Comparison of ENCODE assay signal across 22 cellular contexts in genomic region chrX:139647597-139647996, GRCh38.
A peak's percentile ranks its signal among the peaks of the same experiment; 100 is the strongest.
DNase-seq lines count a peak whose midpoint lies in the region; ATAC-seq and TF ChIP-seq lines count a peak whose summit lies in the region.
"Had no signal": no experiment of that assay in that cellular context is flagged by ENCODE, and none has a peak within 500 bp of the region (broad histone marks: within the 10 kb centered on the region; RNA-seq: fewer than 3 reads in every experiment).

No MANE protein-coding gene starts in this region.

- no peak overlapping the region for H2BK5ac ChIP-seq in neuronal stem cell (ENCODE audit: low read length)

- H2BK15ac ChIP-seq in neuronal stem cell (ENCODE audit: low read length): no peak overlapping the region

- H3K27ac ChIP-seq in neuronal stem cell (replicated peaks; ENCODE audit: low read length) (no peak overlapping the region), heart right ventricle (no peak overlapping the region)
- H3K27ac ChIP-seq: pancreas, vagina had no signal

- H3K4me1 ChIP-seq in neuronal stem cell (ENCODE audit: control insufficient read depth in 2 of 2, insufficient read depth in 1 of 2, low read depth in 1 of 2, low read length in 2 of 2) (no peaks in the 10 kb centered on the region), heart right ventricle (no peaks in the 10 kb centered on the region)
- H3K4me1 ChIP-seq: pancreas had no signal

- intact Hi-C loops in heart right ventricle (cut with DNase I): no loop called here
- intact Hi-C loops in left colon (cut with DNase I, micrococcal nuclease): no loop called here

- peak; percentile 10 for DNase-seq in GM13976 (ENCODE audit: low spot score)
- no peak for DNase-seq in neuronal stem cell (ENCODE audit: low spot score)
- no peak for DNase-seq in medulla oblongata (ENCODE audit: extremely low spot score)
- no peak for DNase-seq in heart right ventricle
- DNase-seq in left colon: no peak
- DNase-seq: activated effector memory CD4-positive, alpha-beta T cell treated with Interleukin-2 at 50 U/mL for 16 hours; caudate nucleus; CD4-positive, alpha-beta T cell; DMS53; effector CD4-positive, alpha-beta T cell; glutamatergic neuron; H7; naive B cell; NCI-H1092 treated with DMSO at 0.1 percent for 48 hours; NCI-H82; pancreas; stimulated activated CD4-positive, alpha-beta T cell treated with anti-CD3 and anti-CD28 coated beads, Interleukin-2, amount 100 ng/mL, for 48 hours had no signal

- no peak overlapping the region for H2BK120ac ChIP-seq in neuronal stem cell (ENCODE audit: low read depth, low read length)

- H3K9me3 ChIP-seq in neuronal stem cell (replicated peaks in 1 of 2; ENCODE audit: control insufficient read depth in 2 of 2, insufficient read depth in 1 of 2, low read depth in 1 of 2, low read length in 2 of 2): no peaks in the 10 kb centered on the region
- no peaks in the 10 kb centered on the region for H3K9me3 ChIP-seq in heart right ventricle
- H3K9me3 ChIP-seq: pancreas, vagina had no signal

- H2AFZ ChIP-seq in neuronal stem cell (ENCODE audit: low read length): no peak overlapping the region

- no peaks in the 10 kb centered on the region for H3K79me1 ChIP-seq in neuronal stem cell (ENCODE audit: low read depth, low read length)

- H3K14ac ChIP-seq in neuronal stem cell (ENCODE audit: low read length): no peak overlapping the region

- H3K9ac ChIP-seq in neuronal stem cell (ENCODE audit: low read depth, low read length, poor library complexity): no peak overlapping the region

- no peak overlapping the region for H3K4me3 ChIP-seq in neuronal stem cell (ENCODE audit: low read length in 2 of 2)
- no peak overlapping the region for H3K4me3 ChIP-seq in heart right ventricle
- H3K4me3 ChIP-seq: pancreas, vagina had no signal

- no CpG with 5 or more reads among the region's 3 CpGs for WGBS in neuronal stem cell (ENCODE audit: extremely low coverage in 2 of 2, insufficient read length in 2 of 2, insufficient replicate concordance in 1 of 2), 2 donors
- WGBS in heart right ventricle, 2 donors: 82 to 87% methylated on average over 3 of the region's 3 CpGs

- no peak overlapping the region for H4K91ac ChIP-seq in neuronal stem cell (ENCODE audit: low read depth, low read length, poor library complexity)

- ATAC-seq in GM19023 (IDR thresholded peaks at IDR 0.05; ENCODE audit: unreplicated experiment) (peak; percentile 89), GM21619 (IDR thresholded peaks at IDR 0.05; ENCODE audit: unreplicated experiment) (peak; percentile 94), HG03060 (IDR thresholded peaks at IDR 0.05; ENCODE audit: low read depth, unreplicated experiment) (peak; percentile 91), heart right ventricle (no peak), left colon (no peak)
- ATAC-seq: pancreas, SK-N-SH treated with all-trans-retinoic acid at 6 μM for 48 hours had no signal

- H2BK12ac ChIP-seq in neuronal stem cell (ENCODE audit: low read length): no peak overlapping the region

- TF ChIP-seq CTCF in GM13976 (IDR thresholded peaks at IDR 0.05; ENCODE audit: borderline replicate concordance, control extremely low read depth, extremely low read depth, insufficient read depth, missing control alignments): no peak
- TF ChIP-seq CTCF in heart right ventricle (IDR thresholded peaks at IDR 0.05): no peak

- H3K36me3 ChIP-seq in neuronal stem cell (replicated peaks in 1 of 2; ENCODE audit: control insufficient read depth in 2 of 2, insufficient read depth in 2 of 2, low read length in 2 of 2) (no peaks in the 10 kb centered on the region), heart right ventricle (no peaks in the 10 kb centered on the region)
- H3K36me3 ChIP-seq: pancreas, vagina had no signal

- H3K18ac ChIP-seq in neuronal stem cell (ENCODE audit: low read length): no peak overlapping the region

- H3K4ac ChIP-seq in neuronal stem cell (ENCODE audit: low read length): no peak overlapping the region

- in situ Hi-C loops in GM13976 (cut with MboI; ENCODE audit: low sequenced_read_pairs, unreplicated experiment): no loop called here

- H4K8ac ChIP-seq in neuronal stem cell (ENCODE audit: low read depth, low read length): no peak overlapping the region

- H2AK5ac ChIP-seq in neuronal stem cell (ENCODE audit: low read depth, low read length): no peak overlapping the region

- H3K27me3 ChIP-seq in neuronal stem cell (ENCODE audit: control insufficient read depth in 3 of 3, insufficient read depth in 3 of 3, low read depth in 1 of 3, low read length in 3 of 3) (no peaks in the 10 kb centered on the region), heart right ventricle (peaks cover 0 to 10% (median 0%) of the 10 kb centered on the region in 7 donors)
- H3K27me3 ChIP-seq: vagina had no signal

- H3K23ac ChIP-seq in neuronal stem cell (ENCODE audit: low read depth, low read length, poor library complexity): no peak overlapping the region

- H3K4me2 ChIP-seq in neuronal stem cell (ENCODE audit: insufficient read depth, low read length, poor library complexity, severe bottlenecking): no peak overlapping the region

Comparison
In these comparisons a context has a peak if more than half of its experiments do, and no peak if none do; other contexts are left out.
1. ATAC-seq: peak in GM19023 (single experiment), GM21619 (single experiment) and HG03060 (single experiment); none in heart right ventricle (0 of 8) and left colon (single experiment).